Comparison of ENCODE assay signal across 1 cellular context in genomic region chr1:4177425-4178150, GRCh38.
TF ChIP-seq lines count a peak whose summit lies in the region.

No MANE protein-coding gene starts in this region.

TF ChIP-seq in WTC11, 78 proteins besides CTCF, POLR2A, EP300 and RAD21 (continued from another document):
- no peak for TF ChIP-seq AR (CRISPR knock-in tag; IDR thresholded peaks at IDR 0.05)
- TF ChIP-seq JAZF1 (CRISPR knock-in tag; IDR thresholded peaks at IDR 0.05) = no peak
- TF ChIP-seq ZNF423 (CRISPR knock-in tag; IDR thresholded peaks at IDR 0.05) = no peak
- TF ChIP-seq, protein P1, sequence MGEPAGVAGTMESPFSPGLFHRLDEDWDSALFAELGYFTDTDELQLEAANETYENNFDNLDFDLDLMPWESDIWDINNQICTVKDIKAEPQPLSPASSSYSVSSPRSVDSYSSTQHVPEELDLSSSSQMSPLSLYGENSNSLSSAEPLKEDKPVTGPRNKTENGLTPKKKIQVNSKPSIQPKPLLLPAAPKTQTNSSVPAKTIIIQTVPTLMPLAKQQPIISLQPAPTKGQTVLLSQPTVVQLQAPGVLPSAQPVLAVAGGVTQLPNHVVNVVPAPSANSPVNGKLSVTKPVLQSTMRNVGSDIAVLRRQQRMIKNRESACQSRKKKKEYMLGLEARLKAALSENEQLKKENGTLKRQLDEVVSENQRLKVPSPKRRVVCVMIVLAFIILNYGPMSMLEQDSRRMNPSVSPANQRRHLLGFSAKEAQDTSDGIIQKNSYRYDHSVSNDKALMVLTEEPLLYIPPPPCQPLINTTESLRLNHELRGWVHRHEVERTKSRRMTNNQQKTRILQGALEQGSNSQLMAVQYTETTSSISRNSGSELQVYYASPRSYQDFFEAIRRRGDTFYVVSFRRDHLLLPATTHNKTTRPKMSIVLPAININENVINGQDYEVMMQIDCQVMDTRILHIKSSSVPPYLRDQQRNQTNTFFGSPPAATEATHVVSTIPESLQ (CRISPR knock-in tag; IDR thresholded peaks at IDR 0.05) = no peak
- no peak for TF ChIP-seq CREB1 (CRISPR knock-in tag; IDR thresholded peaks at IDR 0.05)
- no peak for TF ChIP-seq CREM (CRISPR knock-in tag; IDR thresholded peaks at IDR 0.05)
- no peak for TF ChIP-seq NR3C1 (CRISPR knock-in tag; conservative IDR thresholded peaks at IDR 0.05; ENCODE audit: low read depth)
TF ChIP-seq in WTC11: peak in this region for 0.
